ENCODE assay signal across 1 cellular context in the genomic region with DNA sequence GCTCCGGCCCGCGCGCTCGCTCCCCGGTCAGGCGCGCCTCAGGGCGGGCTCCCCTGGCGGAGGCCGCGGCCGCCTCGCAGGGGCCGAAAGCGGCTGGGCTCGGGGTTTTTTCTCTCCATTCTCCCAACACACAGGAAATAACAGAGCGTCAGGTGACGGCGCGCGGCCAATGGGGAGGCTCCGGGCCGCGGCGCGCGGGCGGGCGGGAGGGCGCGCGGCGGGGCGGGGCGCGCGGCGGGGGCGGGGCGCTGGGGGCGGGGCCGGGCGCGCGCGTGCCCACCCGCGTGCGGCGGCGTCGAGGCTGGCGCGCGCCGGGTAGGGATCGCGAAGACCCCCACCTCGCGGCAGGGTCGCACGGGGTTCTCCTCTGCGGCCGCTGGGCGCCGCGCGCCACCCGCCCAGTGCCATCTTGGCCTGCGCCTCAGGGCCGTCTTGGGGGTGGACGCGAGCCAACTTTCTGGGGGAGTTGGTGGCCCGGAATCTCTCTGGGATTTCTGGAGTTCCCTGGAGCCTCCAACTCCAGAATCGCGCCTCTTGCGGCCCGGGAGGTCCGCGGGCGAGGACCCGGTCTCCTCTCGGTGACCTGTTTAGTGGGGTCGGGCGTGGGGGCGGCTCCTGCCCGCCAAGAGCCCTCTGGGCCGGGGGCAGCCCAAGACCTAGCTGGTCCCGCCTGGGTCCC.
TF ChIP-seq lines count a peak whose summit lies in the region.

Gene TCF20, minus strand, starts transcription at position 142 of the 679 bp plus-strand sequence. CDS start 55,348 bp downstream, outside the sequence.

TF ChIP-seq in WTC11, 78 proteins besides CTCF, POLR2A, EP300 and RAD21 (continued from another document and continues in another):
- TF ChIP-seq IRF1 (CRISPR knock-in tag; IDR thresholded peaks at IDR 0.05), result 0 out of 2 replicates have a peak, but pooled peaks have one; percentile 30
- TF ChIP-seq, protein P1, sequence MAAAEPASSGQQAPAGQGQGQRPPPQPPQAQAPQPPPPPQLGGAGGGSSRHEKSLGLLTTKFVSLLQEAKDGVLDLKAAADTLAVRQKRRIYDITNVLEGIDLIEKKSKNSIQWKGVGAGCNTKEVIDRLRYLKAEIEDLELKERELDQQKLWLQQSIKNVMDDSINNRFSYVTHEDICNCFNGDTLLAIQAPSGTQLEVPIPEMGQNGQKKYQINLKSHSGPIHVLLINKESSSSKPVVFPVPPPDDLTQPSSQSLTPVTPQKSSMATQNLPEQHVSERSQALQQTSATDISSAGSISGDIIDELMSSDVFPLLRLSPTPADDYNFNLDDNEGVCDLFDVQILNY (CRISPR knock-in tag; IDR thresholded peaks at IDR 0.05), result 0 out of 2 replicates have a peak, but pooled peaks have one; percentile 12
- TF ChIP-seq, protein P2, sequence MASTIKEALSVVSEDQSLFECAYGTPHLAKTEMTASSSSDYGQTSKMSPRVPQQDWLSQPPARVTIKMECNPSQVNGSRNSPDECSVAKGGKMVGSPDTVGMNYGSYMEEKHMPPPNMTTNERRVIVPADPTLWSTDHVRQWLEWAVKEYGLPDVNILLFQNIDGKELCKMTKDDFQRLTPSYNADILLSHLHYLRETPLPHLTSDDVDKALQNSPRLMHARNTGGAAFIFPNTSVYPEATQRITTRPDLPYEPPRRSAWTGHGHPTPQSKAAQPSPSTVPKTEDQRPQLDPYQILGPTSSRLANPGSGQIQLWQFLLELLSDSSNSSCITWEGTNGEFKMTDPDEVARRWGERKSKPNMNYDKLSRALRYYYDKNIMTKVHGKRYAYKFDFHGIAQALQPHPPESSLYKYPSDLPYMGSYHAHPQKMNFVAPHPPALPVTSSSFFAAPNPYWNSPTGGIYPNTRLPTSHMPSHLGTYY (CRISPR knock-in tag; IDR thresholded peaks at IDR 0.05), result no peak
- no peak for TF ChIP-seq GRHL2 (CRISPR knock-in tag; IDR thresholded peaks at IDR 0.05; ENCODE audit: insufficient replicate concordance, severe bottlenecking)
- TF ChIP-seq JUN (CRISPR knock-in tag; IDR thresholded peaks at IDR 0.05), result peak; percentile 76
- TF ChIP-seq CBFB (CRISPR knock-in tag; IDR thresholded peaks at IDR 0.05; ENCODE audit: low read depth), result no peak
- TF ChIP-seq, protein P3, sequence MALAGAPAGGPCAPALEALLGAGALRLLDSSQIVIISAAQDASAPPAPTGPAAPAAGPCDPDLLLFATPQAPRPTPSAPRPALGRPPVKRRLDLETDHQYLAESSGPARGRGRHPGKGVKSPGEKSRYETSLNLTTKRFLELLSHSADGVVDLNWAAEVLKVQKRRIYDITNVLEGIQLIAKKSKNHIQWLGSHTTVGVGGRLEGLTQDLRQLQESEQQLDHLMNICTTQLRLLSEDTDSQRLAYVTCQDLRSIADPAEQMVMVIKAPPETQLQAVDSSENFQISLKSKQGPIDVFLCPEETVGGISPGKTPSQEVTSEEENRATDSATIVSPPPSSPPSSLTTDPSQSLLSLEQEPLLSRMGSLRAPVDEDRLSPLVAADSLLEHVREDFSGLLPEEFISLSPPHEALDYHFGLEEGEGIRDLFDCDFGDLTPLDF (CRISPR knock-in tag; IDR thresholded peaks at IDR 0.05), result 0 out of 2 replicates have a peak, but pooled peaks have one; percentile 33
- no peak for TF ChIP-seq ZNF263 (CRISPR knock-in tag; IDR thresholded peaks at IDR 0.05; ENCODE audit: low read depth)
- peak; percentile 58; the same call in 1 of the 2 replicates for TF ChIP-seq FOXK1 (CRISPR knock-in tag; IDR thresholded peaks at IDR 0.05)
- no peak for TF ChIP-seq ZNF281 (CRISPR knock-in tag; IDR thresholded peaks at IDR 0.05)
- TF ChIP-seq ZNF423 (CRISPR knock-in tag; IDR thresholded peaks at IDR 0.05), result no peak
- TF ChIP-seq ATF1 (CRISPR knock-in tag; IDR thresholded peaks at IDR 0.05), result no peak
- no peak for TF ChIP-seq PRDM15 (CRISPR knock-in tag; IDR thresholded peaks at IDR 0.05)
- TF ChIP-seq NFYB (CRISPR knock-in tag; conservative IDR thresholded peaks at IDR 0.05; ENCODE audit: low read depth), result 0 out of 2 replicates have a peak, but pooled peaks have one; percentile 35
- peak; percentile 49; the same call in 1 of the 2 replicates for TF ChIP-seq TEAD1 (CRISPR knock-in tag; IDR thresholded peaks at IDR 0.05)
- peak; percentile 78 for TF ChIP-seq MAX (CRISPR knock-in tag; IDR thresholded peaks at IDR 0.05)
- TF ChIP-seq ZNF232 (CRISPR knock-in tag; IDR thresholded peaks at IDR 0.05), result no peak
- peak; percentile 80 for TF ChIP-seq FOXP1 (CRISPR knock-in tag; IDR thresholded peaks at IDR 0.05; ENCODE audit: borderline replicate concordance)
- TF ChIP-seq, protein P4, sequence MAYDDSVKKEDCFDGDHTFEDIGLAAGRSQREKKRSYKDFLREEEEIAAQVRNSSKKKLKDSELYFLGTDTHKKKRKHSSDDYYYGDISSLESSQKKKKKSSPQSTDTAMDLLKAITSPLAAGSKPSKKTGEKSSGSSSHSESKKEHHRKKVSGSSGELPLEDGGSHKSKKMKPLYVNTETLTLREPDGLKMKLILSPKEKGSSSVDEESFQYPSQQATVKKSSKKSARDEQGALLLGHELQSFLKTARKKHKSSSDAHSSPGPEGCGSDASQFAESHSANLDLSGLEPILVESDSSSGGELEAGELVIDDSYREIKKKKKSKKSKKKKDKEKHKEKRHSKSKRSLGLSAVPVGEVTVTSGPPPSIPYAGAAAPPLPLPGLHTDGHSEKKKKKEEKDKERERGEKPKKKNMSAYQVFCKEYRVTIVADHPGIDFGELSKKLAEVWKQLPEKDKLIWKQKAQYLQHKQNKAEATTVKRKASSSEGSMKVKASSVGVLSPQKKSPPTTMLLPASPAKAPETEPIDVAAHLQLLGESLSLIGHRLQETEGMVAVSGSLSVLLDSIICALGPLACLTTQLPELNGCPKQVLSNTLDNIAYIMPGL (CRISPR knock-in tag; IDR thresholded peaks at IDR 0.05), result no peak
- TF ChIP-seq, protein P5, sequence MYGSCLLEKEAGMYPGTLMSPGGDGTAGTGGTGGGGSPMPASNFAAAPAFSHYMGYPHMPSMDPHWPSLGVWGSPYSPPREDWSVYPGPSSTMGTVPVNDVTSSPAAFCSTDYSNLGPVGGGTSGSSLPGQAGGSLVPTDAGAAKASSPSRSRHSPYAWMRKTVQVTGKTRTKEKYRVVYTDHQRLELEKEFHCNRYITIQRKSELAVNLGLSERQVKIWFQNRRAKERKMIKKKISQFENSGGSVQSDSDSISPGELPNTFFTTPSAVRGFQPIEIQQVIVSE (CRISPR knock-in tag; IDR thresholded peaks at IDR 0.05; ENCODE audit: borderline replicate concordance), result no peak
- TF ChIP-seq IRF2 (CRISPR knock-in tag; IDR thresholded peaks at IDR 0.05; ENCODE audit: borderline replicate concordance, low read depth), result no peak
- TF ChIP-seq ZNF121 (CRISPR knock-in tag; IDR thresholded peaks at IDR 0.05), result no peak
- TF ChIP-seq ATF6 (CRISPR knock-in tag; IDR thresholded peaks at IDR 0.05), result no peak
- TF ChIP-seq GTF2I (CRISPR knock-in tag; conservative IDR thresholded peaks at IDR 0.05), result no peak
- TF ChIP-seq CREB1 (CRISPR knock-in tag; IDR thresholded peaks at IDR 0.05), result 0 out of 2 replicates have a peak, but pooled peaks have one; percentile 62
- TF ChIP-seq USF1 (CRISPR knock-in tag; IDR thresholded peaks at IDR 0.05), result peak; percentile 77
- TF ChIP-seq, protein P6, sequence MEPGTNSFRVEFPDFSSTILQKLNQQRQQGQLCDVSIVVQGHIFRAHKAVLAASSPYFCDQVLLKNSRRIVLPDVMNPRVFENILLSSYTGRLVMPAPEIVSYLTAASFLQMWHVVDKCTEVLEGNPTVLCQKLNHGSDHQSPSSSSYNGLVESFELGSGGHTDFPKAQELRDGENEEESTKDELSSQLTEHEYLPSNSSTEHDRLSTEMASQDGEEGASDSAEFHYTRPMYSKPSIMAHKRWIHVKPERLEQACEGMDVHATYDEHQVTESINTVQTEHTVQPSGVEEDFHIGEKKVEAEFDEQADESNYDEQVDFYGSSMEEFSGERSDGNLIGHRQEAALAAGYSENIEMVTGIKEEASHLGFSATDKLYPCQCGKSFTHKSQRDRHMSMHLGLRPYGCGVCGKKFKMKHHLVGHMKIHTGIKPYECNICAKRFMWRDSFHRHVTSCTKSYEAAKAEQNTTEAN (CRISPR knock-in tag; IDR thresholded peaks at IDR 0.05), result no peak
